In the genomic region with DNA sequence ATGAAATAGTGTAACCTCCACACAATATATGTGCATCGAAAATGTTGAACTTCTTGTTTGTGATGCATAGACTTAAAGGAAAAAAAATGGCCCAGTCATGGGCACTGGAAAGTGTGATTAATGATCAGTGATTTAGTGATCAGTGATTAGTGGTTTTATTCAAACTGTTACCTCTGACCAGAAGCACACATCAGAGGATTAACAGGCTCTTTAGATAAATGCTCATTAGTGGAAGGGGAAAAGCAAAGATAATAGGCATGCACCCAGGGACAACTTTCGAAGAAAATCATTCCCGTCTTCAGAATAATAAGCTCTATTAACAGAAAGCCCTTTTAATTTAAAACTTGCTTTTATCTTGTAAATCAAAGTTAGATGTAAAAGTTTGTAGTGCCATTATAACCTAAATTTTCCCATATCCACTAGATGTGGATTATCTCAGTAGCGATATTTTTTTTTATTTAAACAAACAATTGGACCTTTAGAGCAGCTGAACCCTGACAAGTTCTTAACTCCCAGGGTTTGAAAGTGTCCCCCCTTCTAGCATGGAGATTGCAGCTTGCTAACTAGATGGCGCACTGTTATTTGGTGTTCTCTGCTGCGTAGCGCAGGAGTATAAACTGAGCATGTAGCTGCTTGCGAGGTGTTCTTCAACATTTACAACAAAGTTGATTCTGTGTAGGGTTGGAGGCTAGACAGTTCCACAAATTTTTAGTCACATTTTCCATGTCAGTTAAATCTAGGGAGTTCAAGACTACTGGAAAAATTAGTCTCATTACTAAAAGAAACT, we compare ENCODE assay signal across 1 cellular context.
TF ChIP-seq lines count a peak whose summit lies in the region.

TSS of gene CREB5 (plus strand) at position 643 of the 787 bp plus-strand sequence. CDS start 397 bp downstream, outside the sequence.

TF ChIP-seq in IMR-90, 13 proteins besides CTCF, POLR2A, EP300 and RAD21 (continued from another document):
- TF ChIP-seq SMC3 (IDR thresholded peaks at IDR 0.05; ENCODE audit: low read depth, low read length) = no peak
- no peak for TF ChIP-seq RCOR1 (IDR thresholded peaks at IDR 0.05; ENCODE audit: insufficient replicate concordance, low read length)
- no peak for TF ChIP-seq NFE2L2 (IDR thresholded peaks at IDR 0.05; ENCODE audit: low read depth, low read length)
- no peak for TF ChIP-seq MAFK (IDR thresholded peaks at IDR 0.05; ENCODE audit: low read depth, low read length)
- no peak for TF ChIP-seq MXI1 (IDR thresholded peaks at IDR 0.05; ENCODE audit: borderline replicate concordance, low read depth, low read length)
- TF ChIP-seq MAZ (IDR thresholded peaks at IDR 0.05; ENCODE audit: borderline replicate concordance, low read depth, low read length) = no peak
- no peak for TF ChIP-seq USF2 (IDR thresholded peaks at IDR 0.05; ENCODE audit: low read depth, low read length)
- TF ChIP-seq FOS (IDR thresholded peaks at IDR 0.05; ENCODE audit: low read depth, low read length) = no peak
